In genomic region chr14:103308717-103309616, GRCh38 we compare ENCODE assay signal across 14 cellular contexts. TPM values are rescaled to one million over a fixed set of nuclear protein-coding genes. Genes with fewer than 3 reads are reported as not detected.
DNase-seq lines count a peak whose midpoint lies in the region; ATAC-seq, FAIRE-seq and TF ChIP-seq lines count a peak whose summit lies in the region.
"Had no signal": no experiment of that assay in that cellular context is flagged by ENCODE, and none has a peak within 500 bp of the region (broad histone marks: within the 10 kb centered on the region; RNA-seq: fewer than 3 reads in every experiment).

No MANE protein-coding gene starts in this region.

- H3K4me2 ChIP-seq in GM23338 = no peak overlapping the region

- H3K36me3 ChIP-seq in A673 (ENCODE audit: insufficient read depth, low read length, poor library complexity, severe bottlenecking) = no peaks in the 10 kb centered on the region
- no peaks in the 10 kb centered on the region for H3K36me3 ChIP-seq in HEK293 (ENCODE audit: control insufficient read depth in 2 of 2, insufficient read depth in 1 of 2, low read length in 2 of 2)
- no peaks in the 10 kb centered on the region for H3K36me3 ChIP-seq in bronchial epithelial cell (ENCODE audit: control insufficient read depth, insufficient read depth, low read length)
- H3K36me3 ChIP-seq in MG63 = no peaks in the 10 kb centered on the region
- no peaks in the 10 kb centered on the region for H3K36me3 ChIP-seq in GM23338 (ENCODE audit: insufficient read depth)
- H3K36me3 ChIP-seq: BE2C had no signal

- no peaks in the 10 kb centered on the region for H3K79me2 ChIP-seq in GM23338 (replicated peaks; ENCODE audit: insufficient read depth)

- H2AFZ ChIP-seq in GM23338 = no peak overlapping the region

- TF ChIP-seq CTCF in A673 (conservative IDR thresholded peaks at IDR 0.05; ENCODE audit: low read depth, low read length) (no peak), HEK293 (tag by site-specific recombination; IDR thresholded peaks at IDR 0.05) (no peak), bronchial epithelial cell (IDR thresholded peaks at IDR 0.05; ENCODE audit: insufficient read depth, low read length, severe bottlenecking) (no peak), omental fat pad (IDR thresholded peaks at IDR 0.05) (no peak), Calu3 (IDR thresholded peaks at IDR 0.05; ENCODE audit: unreplicated experiment) (no peak), GM23338 (conservative IDR thresholded peaks at IDR 0.05; ENCODE audit: low read depth in 2 of 2) (no peak)

- no peaks in the 10 kb centered on the region for H3F3A ChIP-seq in GM23338 (replicated peaks; ENCODE audit: low read depth)

- peak; percentile 26 for ATAC-seq in omental fat pad (ENCODE audit: low FRiP score)
- ATAC-seq in GM23338 = no peak

- POLR2A ChIA-PET in A673 (lab: Charles Lee; ENCODE audit: low non-redundant PET) (no interaction called here), HEK293 (lab: Yijun Ruan, JAX) (no interaction called here)

- H3K36me3 Mint-ChIP-seq in Calu3 (ENCODE audit: insufficient read depth, unreplicated experiment) (no peaks in the 10 kb centered on the region), GM23338 (ENCODE audit: low read depth) (no peaks in the 10 kb centered on the region)
- H3K36me3 Mint-ChIP-seq: CD4-positive, alpha-beta memory T cell had no signal

- H3K9me3 Mint-ChIP-seq in Calu3 (ENCODE audit: low read depth, unreplicated experiment) = no peaks in the 10 kb centered on the region
- no peaks in the 10 kb centered on the region for H3K9me3 Mint-ChIP-seq in GM23338

- CTCF ChIA-PET in A673 (lab: Charles Lee) = interaction anchor here (0.5 kb wide), 1 partner anchor 82 kb away, joined by 5 read pairs; no protein-coding TSS in a partner anchor
- CTCF ChIA-PET in HEK293 (lab: Yijun Ruan, JAX) = no interaction called here
- CTCF ChIA-PET in Calu3 (lab: Charles Lee) = no interaction called here

- peak; percentile 46 for DNase-seq in A673 (ENCODE audit: low spot score)
- no peak for DNase-seq in bronchial epithelial cell (ENCODE audit: low read depth)
- no peak for DNase-seq in omental fat pad (ENCODE audit: low spot score)
- no peak for DNase-seq in Calu3
- DNase-seq in MG63 = no peak
- no peak for DNase-seq in GM23338 (ENCODE audit: low spot score)
- no peak for DNase-seq in stimulated activated CD4-positive, alpha-beta T cell treated with anti-CD3 and anti-CD28 coated beads, Interleukin-4, amount 100 ng/mL, for 24 hours
- DNase-seq: BE2C; CD4-positive, alpha-beta memory T cell; DMS53; HCEC 1CT had no signal

- peak; percentile 13 for FAIRE-seq in bronchial epithelial cell (lab: Jason Lieb, UNC)

- H3K27ac ChIP-seq in A673 (ENCODE audit: low read depth, low read length, poor library complexity, severe bottlenecking) = peak overlapping the region; percentile 28
- no peak overlapping the region for H3K27ac ChIP-seq in HEK293 (ENCODE audit: extremely low read depth, low read depth, low read length)
- no peak overlapping the region for H3K27ac ChIP-seq in GM23338 (ENCODE audit: low read depth)
- H3K27ac ChIP-seq: C4-2B, HL-60 had no signal

- H3K9me2 ChIP-seq in GM23338 (ENCODE audit: insufficient read depth) = no peaks in the 10 kb centered on the region

- H3K27me3 ChIP-seq in A673 (replicated peaks; ENCODE audit: insufficient read depth, low read depth, low read length, poor library complexity) (no peaks in the 10 kb centered on the region), bronchial epithelial cell (ENCODE audit: control insufficient read depth, insufficient read depth, low read length) (no peaks in the 10 kb centered on the region), MG63 (no peaks in the 10 kb centered on the region), GM23338 (ENCODE audit: insufficient read depth) (no peaks in the 10 kb centered on the region)

- intact Hi-C loops in A673 (cut with micrococcal nuclease; ENCODE audit: unreplicated experiment) (no loop called here), Calu3 (cut with micrococcal nuclease; ENCODE audit: unreplicated experiment) (no loop called here)

- BruUV-seq in A673 (replicated peaks; lab: Mats Ljungman, UMichigan) (no TSS peak), Calu3 (replicated peaks; lab: Mats Ljungman, UMichigan) (no TSS peak)

- H3K27me3 Mint-ChIP-seq in Calu3 (ENCODE audit: unreplicated experiment) (peaks cover 42% of the 10 kb centered on the region), GM23338 (ENCODE audit: insufficient read depth, low read depth, poor library complexity) (no peaks in the 10 kb centered on the region)

- H3K4me1 ChIP-seq in A673 (ENCODE audit: insufficient read depth, low read length, poor library complexity, severe bottlenecking) (peaks cover 4% of the 10 kb centered on the region), HEK293 (ENCODE audit: control insufficient read depth, insufficient read depth, low read length) (no peaks in the 10 kb centered on the region), GM23338 (ENCODE audit: insufficient read depth) (no peaks in the 10 kb centered on the region)

- H3K4me3 Mint-ChIP-seq in Calu3 (ENCODE audit: low read depth, unreplicated experiment) = no peak overlapping the region
- H3K4me3 Mint-ChIP-seq in GM23338 = no peak overlapping the region
- H3K4me3 Mint-ChIP-seq: CD4-positive, alpha-beta memory T cell had no signal

- no peak overlapping the region for H3K4me3 ChIP-seq in A673 (ENCODE audit: low read depth, low read length, poor library complexity, severe bottlenecking)
- no peak overlapping the region for H3K4me3 ChIP-seq in HEK293 (ENCODE audit: low read depth, low read length)
- H3K4me3 ChIP-seq in bronchial epithelial cell (ENCODE audit: low read depth, low read length) = no peak overlapping the region
- no peak overlapping the region for H3K4me3 ChIP-seq in MG63
- H3K4me3 ChIP-seq in GM23338 = no peak overlapping the region

- no peaks in the 10 kb centered on the region for H4K20me1 ChIP-seq in GM23338 (replicated peaks; ENCODE audit: insufficient read depth)

- H3K4me1 Mint-ChIP-seq in Calu3 (ENCODE audit: low read depth, unreplicated experiment) (no peaks in the 10 kb centered on the region), GM23338 (0 out of 3 replicates have a peak, but pooled peaks cover under 1% of the 10 kb centered on the region)
- H3K4me1 Mint-ChIP-seq: CD4-positive, alpha-beta memory T cell had no signal

- H3K27ac Mint-ChIP-seq in Calu3 (ENCODE audit: unreplicated experiment) = no peak overlapping the region
- H3K27ac Mint-ChIP-seq in GM23338 = no peak overlapping the region
- H3K27ac Mint-ChIP-seq: CD4-positive, alpha-beta memory T cell had no signal

- H3K9me3 ChIP-seq in A673 (ENCODE audit: low read depth, low read length, poor library complexity, severe bottlenecking) (peaks cover 3% of the 10 kb centered on the region), HEK293 (ENCODE audit: control insufficient read depth, insufficient read depth, low read depth, low read length) (no peaks in the 10 kb centered on the region), MG63 (no peaks in the 10 kb centered on the region)
- H3K9me3 ChIP-seq: BE2C had no signal

TF ChIP-seq in HEK293, 187 proteins besides CTCF, POLR2A, EP300 and RAD21:
- TF ChIP-seq ZNF514 (tag by site-specific recombination; IDR thresholded peaks at IDR 0.05) (no peak), ZNF174 (tag by site-specific recombination; IDR thresholded peaks at IDR 0.05) (no peak), ZNF24 (tag by site-specific recombination; IDR thresholded peaks at IDR 0.05) (no peak), KLF10 (tag by site-specific recombination; IDR thresholded peaks at IDR 0.05) (no peak), ZNF366 (tag by site-specific recombination; conservative IDR thresholded peaks at IDR 0.05) (peak; percentile 91), ZNF626 (tag by site-specific recombination; IDR thresholded peaks at IDR 0.05) (no peak), ZNF138 (tag by site-specific recombination; IDR thresholded peaks at IDR 0.05; ENCODE audit: borderline replicate concordance) (no peak)
TF ChIP-seq in HEK293: peak in this region for 1.

TF ChIP-seq in GM23338, 12 proteins besides CTCF, POLR2A, EP300 and RAD21 (continues in another document):
- TF ChIP-seq JUNB (IDR thresholded peaks at IDR 0.05; ENCODE audit: unreplicated experiment) = no peak
- TF ChIP-seq EZH2 (IDR thresholded peaks at IDR 0.05; ENCODE audit: low read depth, unreplicated experiment) = no peak
- TF ChIP-seq ZNF114 (CRISPR knock-in tag; IDR thresholded peaks at IDR 0.05) = no peak
- no peak for TF ChIP-seq STAT1 (IDR thresholded peaks at IDR 0.05; ENCODE audit: unreplicated experiment)

RNA-seq across cellular contexts. Expression of gene EIF5, which starts 25.1 kb away (rescaled TPM):
- total RNA-seq in A673 (2021) = 416 and 446 TPM in 2 replicates
- 133 and 180 TPM in 2 replicates for total RNA-seq in bronchial epithelial cell
- total RNA-seq in omental fat pad = 100 to 1,000 TPM; 157 to 399 (median 292) TPM
- 327 and 328 TPM in 2 replicates for total RNA-seq in Calu3 (2022)
- 180 and 183 TPM in 2 replicates for total RNA-seq in MG63 (2014; rRNA removed; shearing (Covaris generic); ENCODE audit: low replicate concordance)
- 177 and 194 TPM in 2 replicates for total RNA-seq in GM23338 (2014; rRNA removed; shearing (Covaris generic))
- 476 and 634 TPM in 2 replicates for polyA plus RNA-seq in GM23338 (2016; fragmentation: Nextera tagmentation; extraction: Ambion mirVana)
